ENCODE assay signal across 15 cellular contexts in the genomic region with DNA sequence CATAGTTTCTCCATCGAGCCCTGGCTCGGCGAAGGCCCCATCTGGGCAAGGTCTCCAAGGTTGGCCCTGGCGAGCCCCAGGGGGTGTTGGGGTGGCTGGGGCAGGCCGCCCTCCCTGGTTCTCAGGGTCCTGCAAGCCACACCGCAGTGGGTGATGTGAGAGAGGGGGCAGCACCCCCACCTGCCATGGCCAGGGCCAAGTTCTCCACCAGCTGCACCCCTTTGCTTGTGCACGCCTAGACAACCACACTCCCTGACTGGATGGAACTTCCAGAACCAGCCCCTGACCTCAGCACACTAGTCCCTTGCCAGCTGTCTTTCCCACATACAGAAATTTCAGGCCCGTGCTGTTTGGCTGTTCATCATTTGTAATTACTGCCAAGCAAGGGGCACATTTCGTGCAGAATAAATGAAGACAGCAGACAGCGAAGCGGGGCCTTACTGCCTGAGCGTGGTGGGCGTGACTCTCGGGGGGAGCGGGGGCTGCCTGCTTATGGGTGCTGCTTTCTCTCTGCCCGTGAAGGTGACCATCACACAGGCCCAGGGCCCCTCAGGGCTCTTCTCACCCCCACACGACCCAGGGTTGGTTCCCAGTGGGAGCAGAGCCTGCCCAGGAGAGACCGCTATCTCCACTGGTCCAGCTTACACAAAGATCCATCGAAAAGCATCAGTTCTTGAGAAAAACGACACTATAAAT.
DNase-seq lines count a peak whose midpoint lies in the region; ATAC-seq and TF ChIP-seq lines count a peak whose summit lies in the region.
"Had no signal": no experiment of that assay in that cellular context is flagged by ENCODE, and none has a peak within 500 bp of the region (broad histone marks: within the 10 kb centered on the region; RNA-seq: fewer than 3 reads in every experiment).

No MANE protein-coding gene starts in this region.

- H3K9me3 Mint-ChIP-seq in glutamatergic neuron (ENCODE audit: unreplicated experiment) (peaks cover 12% of the 10 kb centered on the region), type B pancreatic cell (no peaks in the 10 kb centered on the region)
- H3K9me3 Mint-ChIP-seq: CD4-positive, alpha-beta T cell had no signal

- ATAC-seq in GM19463 (IDR thresholded peaks at IDR 0.05; ENCODE audit: unreplicated experiment), result no peak
- no peak for ATAC-seq in GM21367 (IDR thresholded peaks at IDR 0.05; ENCODE audit: unreplicated experiment)
- ATAC-seq: HCT116 had no signal

- no peak overlapping the region for H3K4me3 Mint-ChIP-seq in glutamatergic neuron (ENCODE audit: unreplicated experiment)
- H3K4me3 Mint-ChIP-seq in type B pancreatic cell, result no peak overlapping the region
- H3K4me3 Mint-ChIP-seq: B cell; CD4-positive, alpha-beta T cell had no signal

- H3K27me3 Mint-ChIP-seq in glutamatergic neuron (ENCODE audit: unreplicated experiment) (peaks cover 8% of the 10 kb centered on the region), type B pancreatic cell (peaks cover 26% of the 10 kb centered on the region)

- peak; percentile 38 for DNase-seq in G401 (ENCODE audit: low spot score)
- peak; percentile 55 for DNase-seq in NCI-H1694 treated with DMSO at 0.1 percent for 48 hours (lab: John Stamatoyannopoulos, UW)
- DNase-seq in glutamatergic neuron, result no peak
- peak; percentile 67 for DNase-seq in type B pancreatic cell (ENCODE audit: extremely low spot score, unreplicated experiment)
- DNase-seq in DMS 273 (lab: John Stamatoyannopoulos, UW; ENCODE audit: unreplicated experiment), result no peak
- DNase-seq: Calu3, DMS153, DMS79 treated with DMSO at 0.1 percent for 48 hours, EL, GDM1 had no signal

- no peaks in the 10 kb centered on the region for H3K36me3 Mint-ChIP-seq in glutamatergic neuron (ENCODE audit: unreplicated experiment)
- no peaks in the 10 kb centered on the region for H3K36me3 Mint-ChIP-seq in type B pancreatic cell

- in situ Hi-C loops in G401 (cut with HindIII; ENCODE audit: low sequenced_read_pairs), result no loop called here

- no peak for TF ChIP-seq CTCF in glutamatergic neuron (IDR thresholded peaks at IDR 0.05; ENCODE audit: partially characterized antibody, unreplicated experiment)
- no peak for TF ChIP-seq CTCF in type B pancreatic cell (conservative IDR thresholded peaks at IDR 0.05)

- H3K4me1 Mint-ChIP-seq in glutamatergic neuron (ENCODE audit: low read depth, unreplicated experiment), result peaks cover 42% of the 10 kb centered on the region
- no peaks in the 10 kb centered on the region for H3K4me1 Mint-ChIP-seq in type B pancreatic cell (ENCODE audit: unreplicated experiment)

- peak overlapping the region; percentile 84 for H3K27ac Mint-ChIP-seq in glutamatergic neuron (ENCODE audit: unreplicated experiment)
- no peak overlapping the region for H3K27ac Mint-ChIP-seq in type B pancreatic cell
- H3K27ac Mint-ChIP-seq: B cell; CD4-positive, alpha-beta T cell had no signal

Comparison
In these comparisons a context has a peak if more than half of its experiments do, and no peak if none do; other contexts are left out.
1. DNase-seq: peak in G401 (single experiment), NCI-H1694 treated with DMSO at 0.1 percent for 48 hours (single experiment) and type B pancreatic cell (single experiment); none in glutamatergic neuron (single experiment) and DMS 273 (single experiment).